19 cellular contexts compared by ENCODE assay signal in genomic region chr1:19884312-19884711, GRCh38. TPM values are rescaled to one million over a fixed set of nuclear protein-coding genes. Genes with fewer than 3 reads are reported as not detected.
DNase-seq lines count a peak whose midpoint lies in the region; ATAC-seq, FAIRE-seq and TF ChIP-seq lines count a peak whose summit lies in the region.
"Had no signal": no experiment of that assay in that cellular context is flagged by ENCODE, and none has a peak within 500 bp of the region (broad histone marks: within the 10 kb centered on the region; RNA-seq: fewer than 3 reads in every experiment).

No MANE protein-coding gene starts in this region.

- H3K79me2 ChIP-seq in SK-N-SH (ENCODE audit: insufficient read depth) = peaks cover 68% of the 10 kb centered on the region
- H3K79me2 ChIP-seq in Karpas-422 (ENCODE audit: low read length) = peaks cover 68% of the 10 kb centered on the region

- FAIRE-seq in bronchial epithelial cell (lab: Jason Lieb, UNC) (no peak), H54 (lab: Jason Lieb, UNC) (no peak), small intestine (lab: Jason Lieb, UNC) (no peak)

- H3K27ac ChIP-seq in SK-N-SH (ENCODE audit: low read depth in 2 of 2, low read length in 1 of 2) (no peak overlapping the region), Karpas-422 (ENCODE audit: low read length) (no peak overlapping the region), small intestine (ENCODE audit: low read depth in 1 of 2, low read length in 1 of 2) (no peak overlapping the region)
- H3K27ac ChIP-seq: 22Rv1, coronary artery, esophagus squamous epithelium, upper lobe of right lung, VCaP had no signal

- DNase-seq in SK-N-SH (no peak), Karpas-422 (no peak), bronchial epithelial cell (ENCODE audit: low read depth) (peak; percentile 65), NCI-H1417 (lab: John Stamatoyannopoulos, UW) (no peak), H54 (ENCODE audit: insufficient read length, low spot score) (no peak), small intestine (no peak)
- DNase-seq: activated CD8-positive, alpha-beta memory T cell treated with anti-CD3 and anti-CD28 coated beads, Interleukin-2, amount 50 U/mL, for 4 hours; esophagus squamous epithelium; hypothalamus; naive B cell; stimulated activated naive B cell treated with anti-CD40 and anti-IgM and Interleukin-4, amounts not matched to agents 10 μg/mL and 1 μg/mL and 100 μg/mL, for 72 hours; upper lobe of right lung had no signal

- H3K4me1 Mint-ChIP-seq in nephron = peaks cover 24% of the 10 kb centered on the region

- no peak overlapping the region for H3K9ac ChIP-seq in SK-N-SH
- H3K9ac ChIP-seq in Karpas-422 (ENCODE audit: low read length) = peak overlapping the region; percentile 82; the same call in 1 of the 2 replicates

- ATAC-seq in SK-N-SH treated with all-trans-retinoic acid at 6 μM for 48 hours = no peak
- ATAC-seq: sciatic nerve; stimulated activated naive B cell treated with anti-CD40 and anti-IgM and Interleukin-4, amounts not matched to agents 10 μg/mL and 1 μg/mL and 100 μg/mL, for 72 hours; upper lobe of right lung had no signal

- no peak overlapping the region for H3K27ac Mint-ChIP-seq in nephron

- H3K9me3 Mint-ChIP-seq in nephron = no peaks in the 10 kb centered on the region
- H3K9me3 Mint-ChIP-seq: stimulated activated naive B cell treated with anti-CD40 and anti-IgM and Interleukin-4, amounts not matched to agents 10 μg/mL and 1 μg/mL and 100 μg/mL, for 72 hours had no signal

- POLR2A ChIA-PET in SK-N-SH (lab: Yijun Ruan, JAX) = no interaction called here

- TF ChIP-seq EP300 in SK-N-SH (IDR thresholded peaks at IDR 0.05; ENCODE audit: borderline replicate concordance in 1 of 2, low read depth in 1 of 2, low read length in 1 of 2) = no peak

- no peak for TF ChIP-seq RAD21 in SK-N-SH (IDR thresholded peaks at IDR 0.05; ENCODE audit: low read length)

- CTCF ChIA-PET in SK-N-SH (lab: Yijun Ruan, JAX) = interaction anchor here (1.3 kb wide), 1 partner anchor 12 kb away, joined by 3 read pairs; no protein-coding TSS in a partner anchor

- TF ChIP-seq CTCF in SK-N-SH (IDR thresholded peaks at IDR 0.05) (no peak), bronchial epithelial cell (IDR thresholded peaks at IDR 0.05; ENCODE audit: insufficient read depth, low read length, severe bottlenecking) (no peak), nephron (IDR thresholded peaks at IDR 0.05; ENCODE audit: unreplicated experiment in 3 of 3) (no peak)

- H3K9me3 ChIP-seq in SK-N-SH (no peaks in the 10 kb centered on the region), Karpas-422 (ENCODE audit: low read length) (no peaks in the 10 kb centered on the region), small intestine (ENCODE audit: control insufficient read depth, low read depth) (no peaks in the 10 kb centered on the region)
- H3K9me3 ChIP-seq: esophagus squamous epithelium, upper lobe of right lung had no signal

- no peaks in the 10 kb centered on the region for H3F3A ChIP-seq in SK-N-SH (replicated peaks; ENCODE audit: insufficient read depth)

- H2AFZ ChIP-seq in SK-N-SH (ENCODE audit: low read depth) (no peak overlapping the region), Karpas-422 (ENCODE audit: low read length) (no peak overlapping the region)

- no peaks in the 10 kb centered on the region for H3K27me3 ChIP-seq in SK-N-SH (ENCODE audit: insufficient read depth)
- H3K27me3 ChIP-seq in Karpas-422 (ENCODE audit: low read length) = no peaks in the 10 kb centered on the region
- no peaks in the 10 kb centered on the region for H3K27me3 ChIP-seq in bronchial epithelial cell (ENCODE audit: control insufficient read depth, insufficient read depth, low read length)
- no peaks in the 10 kb centered on the region for H3K27me3 ChIP-seq in small intestine (ENCODE audit: control insufficient read depth in 2 of 2, insufficient read depth in 2 of 2, low read length in 2 of 2)
- H3K27me3 ChIP-seq: esophagus squamous epithelium, upper lobe of right lung had no signal

- peaks cover 19% of the 10 kb centered on the region for H3K36me3 Mint-ChIP-seq in nephron (ENCODE audit: low read depth)
- H3K36me3 Mint-ChIP-seq: naive B cell had no signal

- peak overlapping the region; percentile 54 to 91 (median 90) for H3K4me3 Mint-ChIP-seq in nephron

- H3K4me1 ChIP-seq in SK-N-SH (ENCODE audit: control insufficient read depth in 1 of 2, insufficient read depth in 2 of 2, low read depth in 1 of 2, low read length in 1 of 2) (peaks cover 8% of the 10 kb centered on the region in 2 experiments; a peak in 2 of 4 replicates), Karpas-422 (ENCODE audit: low read length) (peaks cover 21% of the 10 kb centered on the region), small intestine (ENCODE audit: control insufficient read depth in 2 of 2, insufficient read depth in 1 of 2, low read depth in 1 of 2, low read length in 1 of 2) (peaks cover 3 to 10% of the 10 kb centered on the region in 2 donors)

- H3K4me3 ChIP-seq in SK-N-SH (ENCODE audit: low read depth in 2 of 2, low read length in 1 of 2) (no peak overlapping the region), Karpas-422 (ENCODE audit: low read length) (peak overlapping the region; percentile 78), bronchial epithelial cell (ENCODE audit: low read depth, low read length) (no peak overlapping the region), small intestine (ENCODE audit: low read depth in 1 of 2, low read length in 2 of 2) (peak overlapping the region in 1 of 2 donors; percentile 72)

- WGBS in SK-N-SH (ENCODE audit: low lambda C conversion rate) = 94% methylated on average over 2 of the region's 2 CpGs
- 77 to 82% (median 79%) methylated on average over 2 of the region's 2 CpGs for WGBS in small intestine, 3 donors

- H3K4me2 ChIP-seq in SK-N-SH = peak overlapping the region; percentile 95
- peak overlapping the region; percentile 100 for H3K4me2 ChIP-seq in Karpas-422 (ENCODE audit: low read depth, low read length, poor library complexity, severe bottlenecking)

- H3K36me3 ChIP-seq in SK-N-SH (replicated peaks in 1 of 2; ENCODE audit: control insufficient read depth in 1 of 2, insufficient read depth in 2 of 2, low read length in 1 of 2) = peaks cover 6 to 14% of the 10 kb centered on the region in 2 experiments
- peaks cover 9% of the 10 kb centered on the region; the same call in 1 of the 2 replicates for H3K36me3 ChIP-seq in Karpas-422 (ENCODE audit: insufficient read depth, low read length)
- H3K36me3 ChIP-seq in bronchial epithelial cell (ENCODE audit: control insufficient read depth, insufficient read depth, low read length) = peaks cover 3% of the 10 kb centered on the region
- no peaks in the 10 kb centered on the region for H3K36me3 ChIP-seq in small intestine (ENCODE audit: control insufficient read depth in 2 of 2, insufficient read depth in 2 of 2, low read length in 2 of 2)
- H3K36me3 ChIP-seq: upper lobe of right lung had no signal

- no peak for TF ChIP-seq POLR2A in H54 (IDR thresholded peaks at IDR 0.05; ENCODE audit: low read depth, low read length)

- H3K27me3 Mint-ChIP-seq in nephron (ENCODE audit: low read depth) = no peaks in the 10 kb centered on the region
- H3K27me3 Mint-ChIP-seq: stimulated activated naive B cell treated with anti-CD40 and anti-IgM and Interleukin-4, amounts not matched to agents 10 μg/mL and 1 μg/mL and 100 μg/mL, for 72 hours had no signal

- H4K20me1 ChIP-seq in SK-N-SH (ENCODE audit: insufficient read depth) (peaks cover 45% of the 10 kb centered on the region), Karpas-422 (ENCODE audit: insufficient read depth, low read depth, low read length) (peaks cover 15% of the 10 kb centered on the region)

- H3K9me2 ChIP-seq in SK-N-SH = no peaks in the 10 kb centered on the region
- no peaks in the 10 kb centered on the region for H3K9me2 ChIP-seq in Karpas-422 (replicated peaks; ENCODE audit: insufficient read depth, low read length)

TF ChIP-seq in SK-N-SH, 30 proteins besides CTCF, POLR2A, EP300 and RAD21 (continues in another document):
- TF ChIP-seq EZH2phosphoT487 (IDR thresholded peaks at IDR 0.05; ENCODE audit: borderline replicate concordance, low read depth) (no peak), RCOR1 (IDR thresholded peaks at IDR 0.05; ENCODE audit: low read length) (no peak), FOXJ3 (CRISPR knock-in tag; IDR thresholded peaks at IDR 0.05) (no peak), CHD2 (IDR thresholded peaks at IDR 0.05; ENCODE audit: low read length, partially characterized antibody) (no peak), FOSL2 (IDR thresholded peaks at IDR 0.05; ENCODE audit: borderline replicate concordance, low read depth) (no peak), JUND (IDR thresholded peaks at IDR 0.05) (no peak), SIN3A (IDR thresholded peaks at IDR 0.05; ENCODE audit: borderline replicate concordance, low read depth, low read length) (no peak), RFX5 (IDR thresholded peaks at IDR 0.05; ENCODE audit: low read length) (no peak), MXI1 (IDR thresholded peaks at IDR 0.05; ENCODE audit: low read depth, low read length) (no peak), MEF2A (IDR thresholded peaks at IDR 0.05; ENCODE audit: borderline replicate concordance, low read depth) (no peak)

TF ChIP-seq in SK-N-SH treated with all-trans-retinoic acid at 6 μM for 48 hours, 23 proteins besides CTCF, POLR2A, EP300 and RAD21:
- TF ChIP-seq TCF4 (CRISPR knock-in tag; IDR thresholded peaks at IDR 0.05; ENCODE audit: borderline replicate concordance) (no peak), PPARA (CRISPR knock-in tag; IDR thresholded peaks at IDR 0.05; ENCODE audit: borderline replicate concordance) (no peak), ZNF70 (CRISPR knock-in tag; IDR thresholded peaks at IDR 0.05) (no peak), ZFP30 (CRISPR knock-in tag; IDR thresholded peaks at IDR 0.05) (no peak), ARNTL (CRISPR knock-in tag; IDR thresholded peaks at IDR 0.05; ENCODE audit: borderline replicate concordance, low read depth) (no peak), ZC3H10 (CRISPR knock-in tag; IDR thresholded peaks at IDR 0.05) (no peak), ZNF565 (CRISPR knock-in tag; conservative IDR thresholded peaks at IDR 0.05; ENCODE audit: low read depth) (no peak)

RNA-seq across cellular contexts. Expression of gene OTUD3, which starts 2.1 kb away (rescaled TPM):
- polyA plus RNA-seq in SK-N-SH (2012; rRNA removed) (2.6 and 3.3 TPM in 2 replicates), small intestine (1 to 10 TPM; 2.2 to 3.4 (median 2.7) TPM)
- polyA plus RNA-seq in SK-N-SH (2012; cell fraction: cytosol; rRNA removed) = 2.6 TPM in 2 replicates
- polyA plus RNA-seq in SK-N-SH (2012; cell fraction: nucleus; rRNA removed) = 9.4 and 9.6 TPM in 2 replicates
- 7.0 and 9.1 TPM in 2 replicates for total RNA-seq in Karpas-422 (2014; rRNA removed; shearing (Covaris generic); ENCODE audit: low replicate concordance)
- total RNA-seq in bronchial epithelial cell = 7.1 and 9.2 TPM in 2 replicates

RNA-seq across cellular contexts. Expression of gene PLA2G2E, which starts 39.1 kb away (rescaled TPM):
- polyA plus RNA-seq in SK-N-SH (2012; rRNA removed) = not detected in 2 replicates
- polyA plus RNA-seq in SK-N-SH (2012; cell fraction: cytosol; rRNA removed) = not detected in 2 replicates
- polyA plus RNA-seq in SK-N-SH (2012; cell fraction: nucleus; rRNA removed) = not detected in 2 replicates
- not detected in 2 replicates for total RNA-seq in Karpas-422 (2014; rRNA removed; shearing (Covaris generic); ENCODE audit: low replicate concordance)
- total RNA-seq in bronchial epithelial cell = not detected in 2 replicates
- polyA plus RNA-seq in small intestine = not detected
- total RNA-seq: esophagus squamous epithelium, sciatic nerve, SK-MEL-5, upper lobe of right lung had no signal
